In the genomic region with DNA sequence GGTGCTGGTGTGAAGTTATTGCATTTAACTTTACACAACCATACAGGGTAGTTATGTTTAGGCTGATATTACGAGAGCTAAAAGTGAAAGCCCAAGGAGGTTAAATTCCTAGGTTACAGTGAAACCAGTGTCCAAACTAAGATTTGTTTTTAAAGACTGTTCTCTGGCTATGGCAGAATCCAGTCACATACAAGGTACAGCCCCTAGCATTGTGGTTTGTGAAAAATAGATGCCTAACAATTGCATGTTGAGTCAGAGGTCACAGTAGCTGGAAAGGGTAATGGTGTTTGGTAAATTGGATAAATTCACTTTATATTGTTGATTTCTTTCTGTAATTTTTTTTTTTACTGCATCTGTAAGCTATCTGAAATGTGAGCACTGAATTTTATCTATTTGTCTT, we compare ENCODE assay signal across 27 cellular contexts.
A peak's percentile ranks its signal among the peaks of the same experiment; 100 is the strongest.
DNase-seq lines count a peak whose midpoint lies in the region; ATAC-seq and FAIRE-seq lines count a peak whose summit lies in the region.
"Had no signal": no experiment of that assay in that cellular context is flagged by ENCODE, and none has a peak within 500 bp of the region (broad histone marks: within the 10 kb centered on the region; RNA-seq: fewer than 3 reads in every experiment).

No MANE protein-coding gene starts in this region.

- H3K9ac ChIP-seq in muscle layer of colon (ENCODE audit: low read length): no peak overlapping the region

- no peak overlapping the region for H3K27ac Mint-ChIP-seq in activated naive CD8-positive, alpha-beta T cell treated with anti-CD3 and anti-CD28 coated beads, Interleukin-2, amount 50 U/mL, for 24 hours
- H3K27ac Mint-ChIP-seq in activated naive CD8-positive, alpha-beta T cell treated with anti-CD3 and anti-CD28 coated beads for 36 hours: no peak overlapping the region
- H3K27ac Mint-ChIP-seq: activated CD8-positive, alpha-beta memory T cell treated with anti-CD3 and anti-CD28 coated beads, Interleukin-2, amount 10 ng/mL, durations not matched to agents 7 days and 5 days; brain; HFFc6 had no signal

- no peak overlapping the region for H3K4me3 Mint-ChIP-seq in activated naive CD8-positive, alpha-beta T cell treated with anti-CD3 and anti-CD28 coated beads, Interleukin-2, amount 50 U/mL, for 24 hours
- no peak overlapping the region for H3K4me3 Mint-ChIP-seq in activated naive CD8-positive, alpha-beta T cell treated with anti-CD3 and anti-CD28 coated beads for 36 hours
- H3K4me3 Mint-ChIP-seq: activated CD8-positive, alpha-beta memory T cell treated with anti-CD3 and anti-CD28 coated beads, Interleukin-2, amount 10 ng/mL, durations not matched to agents 7 days and 5 days; brain; HFFc6 had no signal

- no peaks in the 10 kb centered on the region for H3K9me3 ChIP-seq in muscle layer of colon (ENCODE audit: low read length)
- H3K9me3 ChIP-seq: gastroesophageal sphincter, spleen had no signal

- no peaks in the 10 kb centered on the region for H3K9me3 Mint-ChIP-seq in activated naive CD8-positive, alpha-beta T cell treated with anti-CD3 and anti-CD28 coated beads, Interleukin-2, amount 50 U/mL, for 24 hours
- H3K9me3 Mint-ChIP-seq in activated naive CD8-positive, alpha-beta T cell treated with anti-CD3 and anti-CD28 coated beads for 36 hours: no peaks in the 10 kb centered on the region

- FAIRE-seq in RCC 7860 (lab: Jason Lieb, UNC) (peak; percentile 74), GM19239 (lab: Jason Lieb, UNC) (no peak)
- FAIRE-seq: GM12892, keratinocyte, TTC549 had no signal

- no peaks in the 10 kb centered on the region for H3K27me3 Mint-ChIP-seq in activated naive CD8-positive, alpha-beta T cell treated with anti-CD3 and anti-CD28 coated beads, Interleukin-2, amount 50 U/mL, for 24 hours
- no peaks in the 10 kb centered on the region for H3K27me3 Mint-ChIP-seq in activated naive CD8-positive, alpha-beta T cell treated with anti-CD3 and anti-CD28 coated beads for 36 hours
- H3K27me3 Mint-ChIP-seq: activated CD8-positive, alpha-beta memory T cell treated with anti-CD3 and anti-CD28 coated beads, Interleukin-2, amount 10 ng/mL, durations not matched to agents 7 days and 5 days had no signal

- H3K4me1 Mint-ChIP-seq in activated naive CD8-positive, alpha-beta T cell treated with anti-CD3 and anti-CD28 coated beads, Interleukin-2, amount 50 U/mL, for 24 hours: peaks cover 34% of the 10 kb centered on the region
- H3K4me1 Mint-ChIP-seq in activated naive CD8-positive, alpha-beta T cell treated with anti-CD3 and anti-CD28 coated beads for 36 hours: peaks cover 19% of the 10 kb centered on the region
- H3K4me1 Mint-ChIP-seq: activated CD8-positive, alpha-beta memory T cell treated with anti-CD3 and anti-CD28 coated beads, Interleukin-2, amount 10 ng/mL, durations not matched to agents 7 days and 5 days had no signal

- ATAC-seq in activated naive CD8-positive, alpha-beta T cell treated with anti-CD3 and anti-CD28 coated beads, Interleukin-2, amount 50 U/mL, for 24 hours: peak; percentile 93
- ATAC-seq in left colon: no peak
- ATAC-seq: activated CD8-positive, alpha-beta memory T cell treated with anti-CD3 and anti-CD28 coated beads, Interleukin-2, amount 10 ng/mL, durations not matched to agents 7 days and 5 days; gastroesophageal sphincter had no signal

- H3K27me3 ChIP-seq in muscle layer of colon (ENCODE audit: control insufficient read depth in 1 of 2, insufficient read depth in 2 of 2, low read length in 2 of 2): no peaks in the 10 kb centered on the region
- H3K27me3 ChIP-seq: gastroesophageal sphincter, spleen had no signal

- H3K36me3 Mint-ChIP-seq in activated naive CD8-positive, alpha-beta T cell treated with anti-CD3 and anti-CD28 coated beads, Interleukin-2, amount 50 U/mL, for 24 hours (ENCODE audit: low read depth): no peaks in the 10 kb centered on the region
- H3K36me3 Mint-ChIP-seq in activated naive CD8-positive, alpha-beta T cell treated with anti-CD3 and anti-CD28 coated beads for 36 hours: no peaks in the 10 kb centered on the region
- H3K36me3 Mint-ChIP-seq: activated CD8-positive, alpha-beta memory T cell treated with anti-CD3 and anti-CD28 coated beads, Interleukin-2, amount 10 ng/mL, durations not matched to agents 7 days and 5 days; brain had no signal

- H3K27ac ChIP-seq in muscle layer of colon (ENCODE audit: low read depth, low read length): peak overlapping the region; percentile 30

- H3K36me3 ChIP-seq in muscle layer of colon (ENCODE audit: insufficient read depth, low read length): no peaks in the 10 kb centered on the region
- H3K36me3 ChIP-seq: gastroesophageal sphincter, spleen had no signal

- no peak overlapping the region for H3K4me3 ChIP-seq in muscle layer of colon (ENCODE audit: low read depth in 1 of 2, low read length in 2 of 2)
- H3K4me3 ChIP-seq: gastroesophageal sphincter, lung, spleen had no signal

- intact Hi-C loops in left colon (cut with DNase I, micrococcal nuclease): no loop called here

- peaks cover 42% of the 10 kb centered on the region for H3K4me1 ChIP-seq in muscle layer of colon (ENCODE audit: insufficient read depth, low read length)

- no peak for DNase-seq in activated naive CD8-positive, alpha-beta T cell treated with anti-CD3 and anti-CD28 coated beads, Interleukin-2, amount 50 U/mL, for 24 hours
- no peak for DNase-seq in activated naive CD8-positive, alpha-beta T cell treated with anti-CD3 and anti-CD28 coated beads for 36 hours
- DNase-seq in RCC 7860 (ENCODE audit: low spot score) (no peak), NCI-H2227 treated with DMSO at 0.1 percent for 48 hours (lab: John Stamatoyannopoulos, UW) (no peak), hippocampal formation (lab: John Stamatoyannopoulos, UW) (no peak), GM19239 (ENCODE audit: insufficient read length, low spot score) (no peak), left colon (no peak)
- DNase-seq: activated CD4-positive, alpha-beta T cell treated with anti-CD3 and anti-CD28 coated beads for 4 hours; activated CD8-positive, alpha-beta memory T cell treated with anti-CD3 and anti-CD28 coated beads, Interleukin-2, amount 10 ng/mL, durations not matched to agents 7 days and 5 days; C1 segment of cervical spinal cord; Calu3; effector CD4-positive, alpha-beta T cell; HFFc6; MM.1S; NCI-H1436; NCI-H2107; NCI-H524 treated with DMSO at 0.1 percent for 48 hours; SIG-M5; spleen; stimulated activated CD4-positive, alpha-beta T cell treated with anti-CD3 and anti-CD28 coated beads, Interleukin-4, amount 100 ng/mL, for 24 hours had no signal
